Comparison of ENCODE assay signal across 23 cellular contexts in the genomic region with DNA sequence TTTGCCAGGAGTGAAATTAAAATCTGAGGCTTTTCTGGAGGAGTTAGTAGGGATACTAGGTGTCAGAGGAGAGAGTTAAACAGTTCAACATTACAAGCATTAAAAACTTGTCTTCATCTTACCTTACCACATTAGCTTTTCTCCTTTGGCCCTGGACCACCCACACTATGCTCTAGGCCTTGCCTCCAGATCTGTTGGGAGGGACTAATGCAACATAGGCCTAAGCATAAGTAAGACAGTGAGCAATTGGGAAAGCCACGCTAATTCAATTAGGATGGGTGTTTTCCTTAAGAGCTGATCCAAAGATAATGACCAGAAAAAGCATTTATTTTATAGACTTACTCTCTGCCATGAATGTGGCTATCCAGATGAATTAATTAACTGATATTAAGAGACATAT.
DNase-seq lines count a peak whose midpoint lies in the region; ATAC-seq and TF ChIP-seq lines count a peak whose summit lies in the region.
"Had no signal": no experiment of that assay in that cellular context is flagged by ENCODE, and none has a peak within 500 bp of the region (broad histone marks: within the 10 kb centered on the region; RNA-seq: fewer than 3 reads in every experiment).

No MANE protein-coding gene starts in this region.

- peaks cover 48 to 51% of the 10 kb centered on the region in 2 experiments for H3K4me1 ChIP-seq in neutrophil (ENCODE audit: control insufficient read depth in 1 of 2, insufficient read depth in 1 of 2, low read depth in 1 of 2, low read length in 1 of 2)

- H3K27ac ChIP-seq in caudate nucleus (ENCODE audit: low read depth, low read length): peak overlapping the region; percentile 32
- H3K27ac ChIP-seq in neutrophil: peak overlapping the region; percentile 82
- H3K27ac ChIP-seq: 22Rv1, BLaER1, coronary artery, epithelial cell of prostate, parathyroid adenoma, suprapubic skin had no signal

- no peak for TF ChIP-seq POLR2A in NB4 (IDR thresholded peaks at IDR 0.05; ENCODE audit: extremely low read depth, insufficient read length)

- no peaks in the 10 kb centered on the region for H3K27me3 ChIP-seq in neutrophil
- H3K27me3 ChIP-seq: BLaER1, left lung, suprapubic skin had no signal

- TF ChIP-seq CTCF in NB4 (IDR thresholded peaks at IDR 0.05; ENCODE audit: low read depth, low read length) (no peak), neutrophil (IDR thresholded peaks at IDR 0.05) (no peak)

- no peaks in the 10 kb centered on the region for H3K9me3 ChIP-seq in neutrophil
- H3K9me3 ChIP-seq: left lung, suprapubic skin had no signal

- H3K4me3 ChIP-seq in NB4 (ENCODE audit: low read depth, low read length): no peak overlapping the region
- no peak overlapping the region for H3K4me3 ChIP-seq in neutrophil (ENCODE audit: low read depth in 1 of 2, low read length in 1 of 2)
- H3K4me3 ChIP-seq: BLaER1, coronary artery, left lung, suprapubic skin had no signal

- DNase-seq in DMS 273 (lab: John Stamatoyannopoulos, UW; ENCODE audit: unreplicated experiment): peak; percentile 33
- DNase-seq in DMS 273 treated with DMSO at 0.1 percent for 48 hours (lab: John Stamatoyannopoulos, UW): no peak
- peak; percentile 19 for DNase-seq in NB4 (ENCODE audit: low read depth)
- DNase-seq in caudate nucleus (lab: John Stamatoyannopoulos, UW): no peak
- DNase-seq in mesenteric fat pad (ENCODE audit: low spot score): no peak
- no peak for DNase-seq in left lobe of liver (ENCODE audit: low spot score)
- no peak for DNase-seq in dedifferentiated amniotic fluid mesenchymal stem cell (ENCODE audit: extremely low spot score)
- DNase-seq: activated CD4-positive, alpha-beta T cell treated with anti-CD3 and anti-CD28 coated beads for 4 hours; activated CD8-positive, alpha-beta memory T cell treated with anti-CD3 and anti-CD28 coated beads, Interleukin-2, amount 50 U/mL, for 4 hours; foreskin melanocyte; KG1; left lung; NCI-H1092; NCI-H2107; PC-3; T1000 had no signal

- no peaks in the 10 kb centered on the region for H3K36me3 ChIP-seq in neutrophil
- H3K36me3 ChIP-seq: left lung, suprapubic skin had no signal

- no peak for ATAC-seq in left lobe of liver
- ATAC-seq: left lung, PC-3 had no signal

Comparison
In these comparisons a context has a peak if more than half of its experiments do, and no peak if none do; other contexts are left out.
1. DNase-seq: peak in DMS 273 (single experiment) and NB4 (single experiment); none in DMS 273 treated with DMSO at 0.1 percent for 48 hours (single experiment), caudate nucleus (0 of 61), mesenteric fat pad (single experiment), left lobe of liver (single experiment) and dedifferentiated amniotic fluid mesenchymal stem cell (single experiment).